In the genomic region with DNA sequence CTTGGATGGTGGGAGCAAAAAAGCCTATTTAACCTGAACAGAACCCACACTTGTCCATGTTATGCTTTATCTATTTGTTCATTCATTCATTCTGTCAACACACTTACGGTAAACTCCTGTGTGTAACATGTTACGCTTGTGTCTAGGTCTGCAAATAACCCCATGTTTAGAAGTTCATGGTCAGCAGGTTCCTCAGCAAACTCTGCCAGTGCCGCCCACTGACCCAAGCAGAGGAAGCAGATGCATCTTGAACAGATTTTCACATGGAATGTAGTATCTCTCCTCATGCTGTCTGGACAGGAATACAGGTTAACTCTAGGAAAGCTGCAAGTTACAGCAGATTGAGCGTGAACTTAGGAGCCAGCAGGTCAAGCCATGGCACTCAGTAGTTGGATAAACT, we compare ENCODE assay signal across 15 cellular contexts.
A peak's percentile ranks its signal among the peaks of the same experiment; 100 is the strongest.
DNase-seq lines count a peak whose midpoint lies in the region; ATAC-seq and TF ChIP-seq lines count a peak whose summit lies in the region.
"Had no signal": no experiment of that assay in that cellular context is flagged by ENCODE, and none has a peak within 500 bp of the region (broad histone marks: within the 10 kb centered on the region; RNA-seq: fewer than 3 reads in every experiment).

No MANE protein-coding gene starts in this region.

- H3K4me1 ChIP-seq in PC-9 (replicated peaks; ENCODE audit: insufficient read depth) (peaks cover 42% of the 10 kb centered on the region), mucosa of descending colon (ENCODE audit: low read depth) (no peaks in the 10 kb centered on the region)

- H3K4me2 ChIP-seq in PC-9: peak overlapping the region; percentile 35
- H3K4me2 ChIP-seq: neural progenitor cell had no signal

- intact Hi-C loops in PC-9 (cut with micrococcal nuclease; ENCODE audit: unreplicated experiment) (loop anchor here (5.0 kb wide), 1 partner anchor 155 kb away; no protein-coding TSS in a partner anchor), mucosa of descending colon (cut with DNase I, micrococcal nuclease) (no loop called here)

- no peaks in the 10 kb centered on the region for H3K9me2 ChIP-seq in PC-9 (ENCODE audit: insufficient read depth)

- H3K36me3 ChIP-seq in PC-9 (ENCODE audit: low read depth) (no peaks in the 10 kb centered on the region), mucosa of descending colon (ENCODE audit: low read depth) (no peaks in the 10 kb centered on the region)
- H3K36me3 ChIP-seq: neural progenitor cell had no signal

- no TSS peak for BruUV-seq in PC-9 (replicated peaks; lab: Mats Ljungman, UMichigan)

- H2AFZ ChIP-seq in PC-9: no peak overlapping the region
- H2AFZ ChIP-seq: neural progenitor cell had no signal

- peak overlapping the region; percentile 76 for H3K27ac ChIP-seq in PC-9
- peak overlapping the region in 1 of 2 donors; percentile 65 for H3K27ac ChIP-seq in coronary artery
- peak overlapping the region; percentile 7 for H3K27ac ChIP-seq in substantia nigra (ENCODE audit: low read depth, low read length, poor library complexity, severe bottlenecking)
- H3K27ac ChIP-seq: neural progenitor cell, VCaP had no signal

- H3K4me3 ChIP-seq in PC-9 (no peak overlapping the region), coronary artery (no peak overlapping the region), mucosa of descending colon (no peak overlapping the region)
- H3K4me3 ChIP-seq: neural progenitor cell had no signal

- peaks cover 21% of the 10 kb centered on the region; the same call in 1 of the 2 replicates for H3K27me3 ChIP-seq in PC-9 (ENCODE audit: insufficient read depth, low read depth)
- H3K27me3 ChIP-seq: neural progenitor cell had no signal

- H3K9me3 ChIP-seq in PC-9 (ENCODE audit: insufficient read depth, low read depth): no peaks in the 10 kb centered on the region
- no peaks in the 10 kb centered on the region for H3K9me3 ChIP-seq in mucosa of descending colon

- CTCF ChIA-PET in PC-9 (lab: Charles Lee): no interaction called here

- ATAC-seq in mucosa of descending colon: peak; percentile 11
- no peak for ATAC-seq in GM21786 (IDR thresholded peaks at IDR 0.05; ENCODE audit: unreplicated experiment)
- no peak for ATAC-seq in HG03097 (IDR thresholded peaks at IDR 0.05; ENCODE audit: low FRiP score, unreplicated experiment)

- TF ChIP-seq CTCF in PC-9 (conservative IDR thresholded peaks at IDR 0.05) (no peak), coronary artery (IDR thresholded peaks at IDR 0.05) (no peak), mucosa of descending colon (IDR thresholded peaks at IDR 0.05) (no peak)

- H3F3A ChIP-seq in PC-9 (ENCODE audit: insufficient read depth, low read depth): peaks cover 20% of the 10 kb centered on the region

- H4K20me1 ChIP-seq in PC-9 (ENCODE audit: insufficient read depth): no peaks in the 10 kb centered on the region

- DNase-seq in PC-9: no peak
- DNase-seq in coronary artery (ENCODE audit: low spot score): peak; percentile 72
- DNase-seq in mucosa of descending colon: no peak
- DNase-seq in substantia nigra (lab: John Stamatoyannopoulos, UW): no peak
- DNase-seq in HT-29 (ENCODE audit: low spot score): no peak
- DNase-seq in activated CD4-positive, alpha-beta T cell treated with anti-CD3 and anti-CD28 coated beads for 4 hours: no peak
- DNase-seq: activated naive CD8-positive, alpha-beta T cell treated with anti-CD3 and anti-CD28 coated beads for 36 hours; CD4-positive, alpha-beta T cell; NCI-H748 treated with DMSO at 0.1 percent for 48 hours; stimulated activated CD4-positive, alpha-beta T cell treated with anti-CD3 and anti-CD28 coated beads, Interleukin-1b, Interleukin-23, amount 100 ng/mL, for 48 hours; stimulated activated naive CD8-positive, alpha-beta T cell treated with anti-CD3 and anti-CD28 coated beads, Interleukin-15, Interleukin-2, amounts not matched to agents 100 U/mL and 50 U/mL, for 24 hours had no signal

- POLR2A ChIA-PET in PC-9 (lab: Charles Lee; ENCODE audit: unreplicated experiment): no interaction called here

- no peaks in the 10 kb centered on the region for H3K79me2 ChIP-seq in PC-9 (ENCODE audit: low read depth)
